Comparison of ENCODE assay signal across 8 cellular contexts in genomic region chr1:38489844-38490270, GRCh38.
DNase-seq lines count a peak whose midpoint lies in the region; ATAC-seq and TF ChIP-seq lines count a peak whose summit lies in the region.

No MANE protein-coding gene starts in this region.

- no peaks in the 10 kb centered on the region for H4K20me1 ChIP-seq in KMS-11 (ENCODE audit: insufficient read depth)

- no peak overlapping the region for H3K4me3 ChIP-seq in KMS-11 (IDR thresholded peaks at IDR 0.05; ENCODE audit: insufficient read depth, low read depth, low read length)
- no peak overlapping the region for H3K4me3 ChIP-seq in fibroblast of mammary gland (ENCODE audit: control insufficient read depth, low read depth, low read length)

- H3K36me3 ChIP-seq in KMS-11 (ENCODE audit: insufficient read depth): no peaks in the 10 kb centered on the region

- H2AFZ ChIP-seq in KMS-11 (ENCODE audit: low read depth): no peak overlapping the region

- H3K27me3 ChIP-seq in KMS-11 (ENCODE audit: insufficient read depth, low read depth): no peaks in the 10 kb centered on the region

- no peak overlapping the region for H3K4me2 ChIP-seq in KMS-11

- H3K27ac ChIP-seq in KMS-11: no peak overlapping the region

- DNase-seq in DMS153 treated with DMSO at 0.1 percent for 48 hours (lab: John Stamatoyannopoulos, UW; ENCODE audit: unreplicated experiment): peak; percentile 27
- DNase-seq in DMS153 (lab: John Stamatoyannopoulos, UW): no peak
- DNase-seq in activated CD4-positive, alpha-beta T cell treated with anti-CD3 and anti-CD28 coated beads, Interleukin-2, amount 50 U/mL, for 24 hours (ENCODE audit: low read depth in 1 of 2, low spot score in 1 of 2): peak; percentile 7 to 40
- peak; percentile 4 for DNase-seq in fibroblast of mammary gland (ENCODE audit: low read depth)
- peak; percentile 35 to 58 (median 39) for DNase-seq in stimulated activated CD4-positive, alpha-beta T cell treated with anti-CD3 and anti-CD28 coated beads, Interleukin-12 subunit alpha, Interleukin-12 subunit beta, amount 100 ng/mL, for 48 hours (ENCODE audit: low read depth in 2 of 3, low spot score in 1 of 3)
- no peak for DNase-seq in GF-D8 (lab: John Stamatoyannopoulos, UW)

- no peaks in the 10 kb centered on the region for H3K79me2 ChIP-seq in KMS-11 (ENCODE audit: insufficient read depth, low read depth)

- peak; percentile 74 for TF ChIP-seq CTCF in KMS-11 (conservative IDR thresholded peaks at IDR 0.05; ENCODE audit: low read depth, low read length)
- peak; percentile 49 for TF ChIP-seq CTCF in fibroblast of mammary gland (conservative IDR thresholded peaks at IDR 0.05; ENCODE audit: control insufficient read depth, insufficient read depth, low read depth, low read length)

- no peak overlapping the region for H3K9ac ChIP-seq in KMS-11

- H3K4me1 ChIP-seq in KMS-11 (ENCODE audit: low read depth, poor library complexity, severe bottlenecking): no peaks in the 10 kb centered on the region

- no peak for ATAC-seq in GM21367 (IDR thresholded peaks at IDR 0.05; ENCODE audit: unreplicated experiment)

Comparison
In these comparisons a context has a peak if more than half of its experiments do, and no peak if none do; other contexts are left out.
1. DNase-seq: peak in DMS153 treated with DMSO at 0.1 percent for 48 hours (single experiment), activated CD4-positive, alpha-beta T cell treated with anti-CD3 and anti-CD28 coated beads, Interleukin-2, amount 50 U/mL, for 24 hours (2 of 2), fibroblast of mammary gland (single experiment) and stimulated activated CD4-positive, alpha-beta T cell treated with anti-CD3 and anti-CD28 coated beads, Interleukin-12 subunit alpha, Interleukin-12 subunit beta, amount 100 ng/mL, for 48 hours (3 of 3); none in DMS153 (single experiment) and GF-D8 (single experiment).